22 cellular contexts compared by ENCODE assay signal in the genomic region with DNA sequence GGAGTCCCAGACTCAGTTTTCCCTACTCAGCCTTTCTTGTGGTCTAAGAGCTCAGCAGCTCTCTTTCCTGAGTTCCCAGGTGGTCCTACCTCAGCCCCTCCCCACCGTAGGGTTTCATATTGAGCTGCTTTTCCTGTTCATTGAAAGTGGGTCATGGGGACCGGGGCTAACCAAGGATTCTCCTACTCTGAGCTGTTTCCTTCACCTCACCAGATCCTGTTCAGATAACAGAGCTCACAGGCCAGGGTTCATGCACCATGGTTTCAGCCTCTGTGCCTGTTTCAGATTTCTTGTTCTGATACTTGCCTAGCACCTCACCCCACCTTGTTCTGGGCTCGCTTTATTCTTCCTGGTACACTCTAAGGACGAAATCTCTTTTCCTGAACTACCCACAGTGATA.
"Had no signal": no experiment of that assay in that cellular context is flagged by ENCODE, and none has a peak within 500 bp of the region (broad histone marks: within the 10 kb centered on the region; RNA-seq: fewer than 3 reads in every experiment).

No MANE protein-coding gene starts in this region.

- H3K27ac ChIP-seq: brain microvascular endothelial cell, foreskin keratinocyte, right atrium auricular region had no signal

- H3K27me3 Mint-ChIP-seq: memory B cell; natural killer cell treated with Interleukin-12 subunit alpha and Interleukin-12 subunit beta and Interleukin-15 and Interleukin-18, amount 100 ng/mL, for 72 hours; progenitor cell of endocrine pancreas; type B pancreatic cell had no signal

- H3K27ac Mint-ChIP-seq: memory B cell, progenitor cell of endocrine pancreas, type B pancreatic cell had no signal

- H3K4me3 Mint-ChIP-seq: memory B cell; natural killer cell treated with Interleukin-12 subunit alpha and Interleukin-12 subunit beta and Interleukin-15 and Interleukin-18, amount 100 ng/mL, for 72 hours; type B pancreatic cell had no signal

- H3K9me3 Mint-ChIP-seq: memory B cell; natural killer cell treated with Interleukin-12 subunit alpha and Interleukin-12 subunit beta and Interleukin-15 and Interleukin-18, amount 100 ng/mL, for 72 hours; type B pancreatic cell had no signal

- H3K4me1 ChIP-seq: foreskin keratinocyte had no signal

- H3K4me3 ChIP-seq: right atrium auricular region, skin epidermis had no signal

- ATAC-seq: foreskin keratinocyte; left ventricle myocardium superior; natural killer cell treated with Interleukin-12 subunit alpha and Interleukin-12 subunit beta and Interleukin-15 and Interleukin-18, amount 100 ng/mL, for 72 hours had no signal

- DNase-seq: activated CD4-positive, alpha-beta T cell treated with anti-CD3 and anti-CD28 coated beads for 48 hours; activated gamma-delta T cell; activated T-cell treated with anti-CD3 and anti-CD28 coated beads, Interleukin-2, amount 50 U/mL, for 1 hour; anterior cingulate cortex; brain microvascular endothelial cell; cortex of kidney; effector CD4-positive, alpha-beta T cell; foreskin keratinocyte; glutamatergic neuron; hypothalamus; kidney glomerular epithelial cell; left ventricle myocardium superior; nucleus accumbens; stimulated activated CD4-positive, alpha-beta T cell treated with anti-CD3 and anti-CD28 coated beads, Interleukin-15, amount 100 ng/mL, for 24 hours; stimulated activated CD4-positive, alpha-beta T cell treated with anti-CD3 and anti-CD28 coated beads, Interleukin-4, amount 100 ng/mL, for 1 hour; stimulated activated naive CD4-positive, alpha-beta T cell had no signal

- H3K9me3 ChIP-seq: right atrium auricular region had no signal

- H3K4me1 Mint-ChIP-seq: memory B cell had no signal
